Comparison of ENCODE assay signal across 16 cellular contexts in the genomic region with DNA sequence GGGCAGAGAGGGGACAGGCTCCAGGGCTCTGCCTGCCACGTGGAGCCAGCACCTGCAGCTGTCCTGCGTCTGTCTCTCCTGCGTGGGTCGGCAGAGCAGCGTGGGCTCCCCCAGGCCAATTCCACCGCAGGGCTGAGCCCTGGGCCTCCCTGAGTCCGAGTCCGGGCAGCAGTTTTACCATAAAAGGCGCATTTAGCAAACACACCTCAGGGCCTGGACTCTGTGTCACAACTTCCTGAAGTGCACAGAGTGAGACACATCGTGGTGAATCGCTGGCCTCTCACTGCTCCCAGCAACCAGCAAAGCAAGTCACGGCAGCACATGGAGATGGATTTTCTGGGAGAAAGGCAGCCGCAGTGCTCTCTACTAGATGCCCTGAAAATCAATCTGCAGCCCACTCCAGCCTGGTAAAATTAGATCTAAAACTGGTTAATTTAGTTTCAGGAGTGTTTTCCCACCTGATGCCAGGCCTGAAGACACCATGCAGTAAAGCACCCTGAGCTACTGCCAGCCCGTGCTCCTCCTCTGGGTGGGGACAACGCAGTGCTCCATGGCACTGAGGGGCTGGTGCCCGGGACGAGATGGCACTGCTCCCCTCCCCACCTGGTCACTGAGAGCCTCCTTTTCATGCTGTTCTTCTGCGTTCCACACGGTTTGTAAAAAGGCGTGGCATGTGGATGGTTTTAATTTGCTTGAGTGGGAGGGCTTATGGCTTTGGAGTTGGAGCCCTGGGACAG.
DNase-seq lines count a peak whose midpoint lies in the region; ATAC-seq and TF ChIP-seq lines count a peak whose summit lies in the region.
"Had no signal": no experiment of that assay in that cellular context is flagged by ENCODE, and none has a peak within 500 bp of the region (broad histone marks: within the 10 kb centered on the region; RNA-seq: fewer than 3 reads in every experiment).

No MANE protein-coding gene starts in this region.

- peak overlapping the region; percentile 18 for H3K27ac Mint-ChIP-seq in activated B cell treated with CpG ODN at 0.5 μM for 24 hours
- H3K27ac Mint-ChIP-seq: activated CD4-positive, alpha-beta T cell treated with anti-CD3 and anti-CD28 coated beads, Interleukin-2, amount 10 ng/mL, durations not matched to agents 24 days and 14 days; activated T-cell treated with anti-CD3 and anti-CD28 coated beads, Interleukin-2, amount 50 U/mL, for 24 hours had no signal

- POLR2A ChIA-PET in activated B cell treated with CpG ODN at 0.5 μM for 24 hours (lab: Charles Lee) = no interaction called here

- TF ChIP-seq CTCF in activated B cell treated with CpG ODN at 0.5 μM for 24 hours (IDR thresholded peaks at IDR 0.05) = no peak

- intact Hi-C loops in activated B cell treated with CpG ODN at 0.5 μM for 24 hours (cut with micrococcal nuclease) = no loop called here

- no peaks in the 10 kb centered on the region for H3K9me3 Mint-ChIP-seq in activated B cell treated with CpG ODN at 0.5 μM for 24 hours
- H3K9me3 Mint-ChIP-seq: activated CD4-positive, alpha-beta T cell treated with anti-CD3 and anti-CD28 coated beads, Interleukin-2, amount 10 ng/mL, durations not matched to agents 24 days and 14 days; activated T-cell treated with anti-CD3 and anti-CD28 coated beads, Interleukin-2, amount 50 U/mL, for 24 hours had no signal

- peaks cover 18% of the 10 kb centered on the region for H3K27me3 Mint-ChIP-seq in activated B cell treated with CpG ODN at 0.5 μM for 24 hours
- H3K27me3 Mint-ChIP-seq: activated CD4-positive, alpha-beta T cell treated with anti-CD3 and anti-CD28 coated beads, Interleukin-2, amount 10 ng/mL, durations not matched to agents 24 days and 14 days; activated T-cell treated with anti-CD3 and anti-CD28 coated beads, Interleukin-2, amount 50 U/mL, for 24 hours had no signal

- no peaks in the 10 kb centered on the region for H3K4me1 Mint-ChIP-seq in activated B cell treated with CpG ODN at 0.5 μM for 24 hours
- H3K4me1 Mint-ChIP-seq: activated CD4-positive, alpha-beta T cell treated with anti-CD3 and anti-CD28 coated beads, Interleukin-2, amount 10 ng/mL, durations not matched to agents 24 days and 14 days; naive B cell had no signal

- no peaks in the 10 kb centered on the region for H3K36me3 Mint-ChIP-seq in activated B cell treated with CpG ODN at 0.5 μM for 24 hours (ENCODE audit: low read depth)
- H3K36me3 Mint-ChIP-seq: naive B cell had no signal

- peak; percentile 8 for DNase-seq in activated CD4-positive, CD25-positive, alpha-beta regulatory T cell treated with anti-CD3 and anti-CD28 coated beads, Interleukin-2, amount 50 U/mL, for 72 hours
- DNase-seq in activated CD4-positive, CD25-positive, alpha-beta regulatory T cell (lab: John Stamatoyannopoulos, UW) = no peak
- DNase-seq in activated B cell treated with CpG ODN at 0.5 μM for 24 hours (no peak), islet precursor cell (peak; percentile 76), amniotic stem cell (lab: John Stamatoyannopoulos, UW) (no peak), kidney glomerular epithelial cell (lab: John Stamatoyannopoulos, UW) (no peak), OCI-M1 (lab: John Stamatoyannopoulos, UW) (no peak)
- DNase-seq in stimulated activated CD8-positive, alpha-beta memory T cell treated with anti-CD3 and anti-CD28 coated beads, Interleukin-4, amount 100 ng/mL, for 48 hours = peak; percentile 7
- DNase-seq: activated CD4-positive, alpha-beta T cell treated with anti-CD3 and anti-CD28 coated beads, Interleukin-2, amount 10 ng/mL, durations not matched to agents 24 days and 14 days; activated naive CD4-positive, alpha-beta T cell treated with anti-CD3 and anti-CD28 coated beads, Interleukin-2, amount 50 U/mL, for 16 hours; BE2C; naive B cell; NCI-H1436 treated with DMSO at 0.1 percent for 48 hours; stimulated activated CD4-positive, alpha-beta T cell treated with anti-CD3 and anti-CD28 coated beads, Interleukin-2, amount 100 ng/mL, for 48 hours; uterus had no signal

- H3K4me3 Mint-ChIP-seq in activated B cell treated with CpG ODN at 0.5 μM for 24 hours = no peak overlapping the region
- H3K4me3 Mint-ChIP-seq: activated CD4-positive, alpha-beta T cell treated with anti-CD3 and anti-CD28 coated beads, Interleukin-2, amount 10 ng/mL, durations not matched to agents 24 days and 14 days; activated T-cell treated with anti-CD3 and anti-CD28 coated beads, Interleukin-2, amount 50 U/mL, for 24 hours; naive B cell had no signal

- ATAC-seq in activated B cell treated with CpG ODN at 0.5 μM for 24 hours (ENCODE audit: low read depth) = no peak

- CTCF ChIA-PET in activated B cell treated with CpG ODN at 0.5 μM for 24 hours (lab: Charles Lee) = no interaction called here

Comparison
In these comparisons a context has a peak if more than half of its experiments do, and no peak if none do; other contexts are left out.
1. DNase-seq: peak in activated CD4-positive, CD25-positive, alpha-beta regulatory T cell treated with anti-CD3 and anti-CD28 coated beads, Interleukin-2, amount 50 U/mL, for 72 hours (single experiment), islet precursor cell (single experiment) and stimulated activated CD8-positive, alpha-beta memory T cell treated with anti-CD3 and anti-CD28 coated beads, Interleukin-4, amount 100 ng/mL, for 48 hours (single experiment); none in activated CD4-positive, CD25-positive, alpha-beta regulatory T cell (0 of 4), activated B cell treated with CpG ODN at 0.5 μM for 24 hours (single experiment), amniotic stem cell (single experiment), kidney glomerular epithelial cell (single experiment) and OCI-M1 (single experiment).